Comparison of ENCODE assay signal across 19 cellular contexts in the genomic region with DNA sequence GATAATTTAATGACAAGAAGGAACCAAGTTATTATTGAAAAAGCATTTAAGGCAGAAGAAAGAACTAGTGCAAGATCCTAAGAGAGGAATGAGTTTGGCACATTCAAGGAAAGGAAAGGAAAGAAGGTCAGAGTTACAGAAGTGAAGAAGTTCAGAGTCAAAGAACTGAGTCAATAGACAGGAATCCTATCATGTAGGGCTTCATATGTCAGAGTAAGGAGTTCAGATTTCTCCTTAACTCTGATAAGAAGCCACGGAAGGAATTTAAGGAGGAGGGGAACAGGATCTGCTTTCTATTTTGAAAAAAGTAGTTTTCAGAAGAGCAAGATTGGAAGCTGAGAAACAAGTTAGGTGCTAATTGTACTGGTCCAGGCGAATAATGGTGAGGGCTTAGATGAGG.
A peak's percentile ranks its signal among the peaks of the same experiment; 100 is the strongest.
DNase-seq lines count a peak whose midpoint lies in the region; ATAC-seq and TF ChIP-seq lines count a peak whose summit lies in the region.
"Had no signal": no experiment of that assay in that cellular context is flagged by ENCODE, and none has a peak within 500 bp of the region (broad histone marks: within the 10 kb centered on the region; RNA-seq: fewer than 3 reads in every experiment).

No MANE protein-coding gene starts in this region.

- no peaks in the 10 kb centered on the region for H3K27me3 ChIP-seq in CD4-positive, alpha-beta T cell (ENCODE audit: control insufficient read depth, insufficient read depth, low read length)
- H3K27me3 ChIP-seq in CD8-positive, alpha-beta memory T cell (ENCODE audit: insufficient read depth, low read length, poor library complexity, severe bottlenecking): no peaks in the 10 kb centered on the region
- H3K27me3 ChIP-seq: BE2C, cardiac muscle cell had no signal

- no peaks in the 10 kb centered on the region for H3K9me3 ChIP-seq in CD4-positive, alpha-beta T cell (ENCODE audit: control insufficient read depth, low read length)
- no peaks in the 10 kb centered on the region for H3K9me3 ChIP-seq in CD8-positive, alpha-beta memory T cell (ENCODE audit: low read length)
- H3K9me3 ChIP-seq: BE2C had no signal

- ATAC-seq in CD4-positive, alpha-beta T cell (ENCODE audit: poor library complexity): no peak
- ATAC-seq: GM23338, K562, left ventricle myocardium superior had no signal

- POLR2A ChIA-PET in CD4-positive, alpha-beta T cell (lab: Charles Lee): interaction anchor here (2.5 to 2.8 kb wide), 2 partner anchors 21 to 81 kb away, joined by 23 to 32 read pairs; no protein-coding TSS in a partner anchor
- POLR2A ChIA-PET in CD8-positive, alpha-beta memory T cell (lab: Charles Lee): no interaction called here

- peaks cover 59% of the 10 kb centered on the region for H3K4me1 Mint-ChIP-seq in CD4-positive, alpha-beta T cell (ENCODE audit: low read depth)
- H3K4me1 Mint-ChIP-seq in CD8-positive, alpha-beta memory T cell: peaks cover 35 to 56% (median 56%) of the 10 kb centered on the region in 3 donors
- peaks cover 65% of the 10 kb centered on the region for H3K4me1 Mint-ChIP-seq in activated T-helper 2 cell treated with anti-CD3 and anti-CD28 coated beads, Interferon-gamma antibody, Interleukin-2, Interleukin-4, amounts not matched to agents 10 μg/mL and 5 μg/mL and 100 μg/mL, durations not matched to agents 14 hours and 24 hours and 36 hours (ENCODE audit: low read depth)

- intact Hi-C loops in CD4-positive, alpha-beta T cell (cut with DNase I, micrococcal nuclease): loop anchor here in 1 of 2 experiments (2.0 kb wide), 1 partner anchor 19 kb away; no protein-coding TSS in a partner anchor
- intact Hi-C loops in activated T-helper 2 cell treated with anti-CD3 and anti-CD28 coated beads, Interferon-gamma antibody, Interleukin-2, Interleukin-4, amounts not matched to agents 10 μg/mL and 5 μg/mL and 100 μg/mL, durations not matched to agents 14 hours and 24 hours and 36 hours (cut with micrococcal nuclease): loop anchor here (5.0 kb wide), 1 partner anchor 363 kb away; no protein-coding TSS in a partner anchor

- H3K27ac Mint-ChIP-seq in CD4-positive, alpha-beta T cell: peak overlapping the region; percentile 43
- H3K27ac Mint-ChIP-seq in CD8-positive, alpha-beta memory T cell: peak overlapping the region in 7 of 8 donors; percentile 2 to 83 (median 26)
- H3K27ac Mint-ChIP-seq in activated T-helper 2 cell treated with anti-CD3 and anti-CD28 coated beads, Interferon-gamma antibody, Interleukin-2, Interleukin-4, amounts not matched to agents 10 μg/mL and 5 μg/mL and 100 μg/mL, durations not matched to agents 14 hours and 24 hours and 36 hours: peak overlapping the region; percentile 82
- H3K27ac Mint-ChIP-seq: GM23338 had no signal

- H3K27ac ChIP-seq in CD4-positive, alpha-beta T cell (ENCODE audit: low read depth, low read length): no peak overlapping the region
- H3K27ac ChIP-seq in CD8-positive, alpha-beta memory T cell (ENCODE audit: low read depth, low read length): no peak overlapping the region
- H3K27ac ChIP-seq: cardiac muscle cell had no signal

- no peak for TF ChIP-seq CTCF in CD4-positive, alpha-beta T cell (IDR thresholded peaks at IDR 0.05)

- no peak for DNase-seq in CD4-positive, alpha-beta T cell
- no peak for DNase-seq in CD8-positive, alpha-beta memory T cell
- no peak for DNase-seq in activated T-helper 2 cell treated with anti-CD3 and anti-CD28 coated beads, Interferon-gamma antibody, Interleukin-2, Interleukin-4, amounts not matched to agents 10 μg/mL and 5 μg/mL and 100 μg/mL, durations not matched to agents 14 hours and 24 hours and 36 hours (ENCODE audit: low spot score)
- peak; percentile 68 for DNase-seq in iris pigment epithelial cell (ENCODE audit: low read depth)
- no peak for DNase-seq in SKM-1 treated with dmso at 0.1 percent for 144 hours (lab: John Stamatoyannopoulos, UW; ENCODE audit: unreplicated experiment)
- no peak for DNase-seq in NCI-H187 (lab: John Stamatoyannopoulos, UW)
- no peak for DNase-seq in COR-L47 (lab: John Stamatoyannopoulos, UW)
- DNase-seq: activated CD4-positive, alpha-beta T cell treated with anti-CD3 and anti-CD28 coated beads, Interleukin-2, amount 50 U/mL, for 4 hours; BE2C; DMS 273 treated with DMSO at 0.1 percent for 48 hours; erythroblast; left ventricle myocardium superior; NCI-H2029 treated with DMSO at 0.1 percent for 48 hours; NCI-H510A treated with DMSO at 0.1 percent for 48 hours; SHP77 treated with DMSO at 0.1 percent for 48 hours; stimulated activated CD4-positive, alpha-beta T cell treated with anti-CD3 and anti-CD28 coated beads, Interleukin-4, amount 100 ng/mL, for 24 hours had no signal

- H3K36me3 ChIP-seq in CD8-positive, alpha-beta memory T cell (ENCODE audit: insufficient read depth, low read length): no peaks in the 10 kb centered on the region
- H3K36me3 ChIP-seq: BE2C, cardiac muscle cell had no signal

- H3K36me3 Mint-ChIP-seq in CD4-positive, alpha-beta T cell (ENCODE audit: low read depth): peaks cover 4% of the 10 kb centered on the region
- peaks cover 0 to 3% (median 0%) of the 10 kb centered on the region in 3 donors for H3K36me3 Mint-ChIP-seq in CD8-positive, alpha-beta memory T cell
- peaks cover 46% of the 10 kb centered on the region for H3K36me3 Mint-ChIP-seq in activated T-helper 2 cell treated with anti-CD3 and anti-CD28 coated beads, Interferon-gamma antibody, Interleukin-2, Interleukin-4, amounts not matched to agents 10 μg/mL and 5 μg/mL and 100 μg/mL, durations not matched to agents 14 hours and 24 hours and 36 hours (ENCODE audit: low read depth)

- no peaks in the 10 kb centered on the region for H3K9me3 Mint-ChIP-seq in CD4-positive, alpha-beta T cell
- peaks cover 0 to 2% (median 0%) of the 10 kb centered on the region in 5 donors for H3K9me3 Mint-ChIP-seq in CD8-positive, alpha-beta memory T cell
- peaks cover 21% of the 10 kb centered on the region for H3K9me3 Mint-ChIP-seq in activated T-helper 2 cell treated with anti-CD3 and anti-CD28 coated beads, Interferon-gamma antibody, Interleukin-2, Interleukin-4, amounts not matched to agents 10 μg/mL and 5 μg/mL and 100 μg/mL, durations not matched to agents 14 hours and 24 hours and 36 hours

- no peaks in the 10 kb centered on the region for H3K27me3 Mint-ChIP-seq in CD4-positive, alpha-beta T cell
- H3K27me3 Mint-ChIP-seq in CD8-positive, alpha-beta memory T cell: peaks cover 0 to 1% of the 10 kb centered on the region in 2 donors
- H3K27me3 Mint-ChIP-seq in activated T-helper 2 cell treated with anti-CD3 and anti-CD28 coated beads, Interferon-gamma antibody, Interleukin-2, Interleukin-4, amounts not matched to agents 10 μg/mL and 5 μg/mL and 100 μg/mL, durations not matched to agents 14 hours and 24 hours and 36 hours (ENCODE audit: low read depth): no peaks in the 10 kb centered on the region

- no peak overlapping the region for H3K4me3 ChIP-seq in CD8-positive, alpha-beta memory T cell (ENCODE audit: low read length)
- H3K4me3 ChIP-seq: cardiac muscle cell, GM23338, K562 had no signal

- CTCF ChIA-PET in CD4-positive, alpha-beta T cell (lab: Charles Lee): no interaction called here
- CTCF ChIA-PET in CD8-positive, alpha-beta memory T cell (lab: Charles Lee): no interaction called here

- peak overlapping the region; percentile 2 for H3K4me3 Mint-ChIP-seq in CD4-positive, alpha-beta T cell
- H3K4me3 Mint-ChIP-seq in CD8-positive, alpha-beta memory T cell: peak overlapping the region in 4 of 7 donors; percentile 1 to 37 (median 17)
- H3K4me3 Mint-ChIP-seq in activated T-helper 2 cell treated with anti-CD3 and anti-CD28 coated beads, Interferon-gamma antibody, Interleukin-2, Interleukin-4, amounts not matched to agents 10 μg/mL and 5 μg/mL and 100 μg/mL, durations not matched to agents 14 hours and 24 hours and 36 hours (ENCODE audit: low read depth): no peak overlapping the region
- H3K4me3 Mint-ChIP-seq: GM23338 had no signal

- H3K4me1 ChIP-seq in CD8-positive, alpha-beta memory T cell (ENCODE audit: insufficient read depth, low read length): peaks cover 43% of the 10 kb centered on the region
- H3K4me1 ChIP-seq: BE2C had no signal

Comparison
In these comparisons a context has a peak if more than half of its experiments do, and no peak if none do; other contexts are left out.
1. H3K27ac Mint-ChIP-seq: peak in every context shown above with its lines; median percentile 82 in activated T-helper 2 cell treated with anti-CD3 and anti-CD28 coated beads, Interferon-gamma antibody, Interleukin-2, Interleukin-4, amounts not matched to agents 10 μg/mL and 5 μg/mL and 100 μg/mL, durations not matched to agents 14 hours and 24 hours and 36 hours; 43 in CD4-positive, alpha-beta T cell; 26 in CD8-positive, alpha-beta memory T cell.